In the genomic region with DNA sequence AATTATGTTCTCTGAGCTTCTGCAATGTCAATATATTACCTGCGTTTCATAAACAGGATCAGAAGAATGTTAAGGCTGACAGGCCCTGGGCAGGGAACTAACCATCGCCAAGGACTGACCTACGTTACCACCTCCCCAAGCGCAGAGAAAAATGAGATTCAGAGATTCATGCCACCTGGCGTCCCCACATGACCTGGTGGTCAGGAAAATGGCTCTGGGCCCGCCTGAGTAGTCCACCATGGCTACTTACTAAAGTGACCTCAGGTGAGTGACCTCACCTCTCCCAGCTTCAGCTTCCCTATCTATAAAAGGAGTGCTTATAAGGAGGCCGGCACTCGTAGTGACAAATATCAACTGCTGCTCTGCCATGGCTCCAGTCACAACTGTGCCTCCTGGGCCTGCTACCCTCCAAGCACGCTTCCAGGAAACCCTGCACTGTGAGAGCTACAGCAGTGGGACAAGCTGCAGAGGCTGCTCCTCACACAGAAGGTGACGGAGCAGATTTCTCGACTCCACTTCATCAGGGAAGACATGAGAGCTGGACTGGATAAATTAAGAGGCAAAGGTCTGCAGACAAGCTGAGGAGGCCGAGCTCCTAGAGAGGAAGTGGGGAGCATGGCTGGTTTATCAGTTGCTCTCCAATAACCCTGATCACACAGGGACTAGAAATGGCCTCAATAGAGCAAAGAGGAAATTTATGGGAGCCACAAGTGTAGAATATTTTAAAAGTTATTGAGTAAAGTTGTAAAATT, we compare ENCODE assay signal across 10 cellular contexts.
DNase-seq lines count a peak whose midpoint lies in the region.
"Had no signal": no experiment of that assay in that cellular context is flagged by ENCODE, and none has a peak within 500 bp of the region (broad histone marks: within the 10 kb centered on the region; RNA-seq: fewer than 3 reads in every experiment).

No MANE protein-coding gene starts in this region.

- DNase-seq in NCI-H1105 (lab: John Stamatoyannopoulos, UW) (no peak), NCI-H345 (lab: John Stamatoyannopoulos, UW) (no peak), HAP-1 (ENCODE audit: low spot score in 2 of 2) (no peak), NCI-H1092 treated with DMSO at 0.1 percent for 48 hours (lab: John Stamatoyannopoulos, UW) (no peak)
- DNase-seq: activated CD4-positive, alpha-beta T cell treated with anti-CD3 and anti-CD28 coated beads for 1 hour had no signal

- peaks cover 10% of the 10 kb centered on the region for H3K36me3 ChIP-seq in BLaER1
- H3K36me3 ChIP-seq in HUES48 (ENCODE audit: control insufficient read depth, insufficient read depth, low read length) = no peaks in the 10 kb centered on the region; the same call in 1 of the 2 replicates
- H3K36me3 ChIP-seq in muscle layer of duodenum (ENCODE audit: control insufficient read depth in 1 of 2, insufficient read depth in 2 of 2, low read length in 2 of 2) = no peaks in the 10 kb centered on the region
- no peaks in the 10 kb centered on the region for H3K36me3 ChIP-seq in HAP-1 (replicated peaks)

- in situ Hi-C loops in HAP-1 (cut with MboI; ENCODE audit: low sequenced_read_pairs) = loop anchor here (25.0 kb wide), 1 partner anchor 316 kb away; no protein-coding TSS in a partner anchor

- no peaks in the 10 kb centered on the region for H3K27me3 Mint-ChIP-seq in activated naive CD8-positive, alpha-beta T cell

- no peak overlapping the region for H3K4me3 Mint-ChIP-seq in activated naive CD8-positive, alpha-beta T cell

- H3K27ac Mint-ChIP-seq in activated naive CD8-positive, alpha-beta T cell = peak overlapping the region; percentile 70

- H3K27me3 ChIP-seq in BLaER1 (no peaks in the 10 kb centered on the region), HUES48 (ENCODE audit: control insufficient read depth, insufficient read depth, low read length) (no peaks in the 10 kb centered on the region), muscle layer of duodenum (ENCODE audit: low read depth, low read length) (no peaks in the 10 kb centered on the region), HAP-1 (ENCODE audit: low read depth) (no peaks in the 10 kb centered on the region)

- H3K4me1 ChIP-seq in BLaER1 (peaks cover 83% of the 10 kb centered on the region), HUES48 (ENCODE audit: control insufficient read depth, insufficient read depth, low read length) (peaks cover 18% of the 10 kb centered on the region), muscle layer of duodenum (ENCODE audit: control insufficient read depth in 1 of 2, insufficient read depth in 2 of 2, low read length in 2 of 2) (peaks cover 38 to 74% of the 10 kb centered on the region in 2 donors), HAP-1 (no peaks in the 10 kb centered on the region)

- no peak overlapping the region for H3K4me3 ChIP-seq in BLaER1
- H3K4me3 ChIP-seq in HUES48 (ENCODE audit: low read depth, low read length) = no peak overlapping the region
- peak overlapping the region in 1 of 2 donors; percentile 11 for H3K4me3 ChIP-seq in muscle layer of duodenum (ENCODE audit: low read depth in 1 of 2, low read length in 2 of 2)
- no peak overlapping the region for H3K4me3 ChIP-seq in HAP-1
- H3K4me3 ChIP-seq: psoas muscle had no signal

- no peaks in the 10 kb centered on the region for H3K9me3 Mint-ChIP-seq in activated naive CD8-positive, alpha-beta T cell (ENCODE audit: low read depth)

- H3K9ac ChIP-seq in BLaER1 = no peak overlapping the region
- H3K9ac ChIP-seq in HUES48 (ENCODE audit: low read depth, low read length) = no peak overlapping the region

- peaks cover 99% of the 10 kb centered on the region for H4K20me1 ChIP-seq in BLaER1

- H3K4me1 Mint-ChIP-seq in activated naive CD8-positive, alpha-beta T cell (ENCODE audit: low read depth) = peaks cover 61% of the 10 kb centered on the region

- peaks cover under 1% of the 10 kb centered on the region for H3K36me3 Mint-ChIP-seq in activated naive CD8-positive, alpha-beta T cell

- no peaks in the 10 kb centered on the region for H3K9me3 ChIP-seq in BLaER1
- no peaks in the 10 kb centered on the region for H3K9me3 ChIP-seq in HUES48 (ENCODE audit: control insufficient read depth, insufficient read depth, low read length)
- H3K9me3 ChIP-seq in muscle layer of duodenum (ENCODE audit: control insufficient read depth in 1 of 2, low read length in 2 of 2) = no peaks in the 10 kb centered on the region
- H3K9me3 ChIP-seq in HAP-1 = no peaks in the 10 kb centered on the region
- H3K9me3 ChIP-seq: psoas muscle had no signal

- peak overlapping the region; percentile 82 for H3K4me2 ChIP-seq in BLaER1

- H3K27ac ChIP-seq in BLaER1 (no peak overlapping the region), HUES48 (ENCODE audit: low read depth, low read length) (peak overlapping the region; percentile 46), muscle layer of duodenum (ENCODE audit: low read length) (peak overlapping the region; percentile 67)
